Comparison of ENCODE assay signal across 1 cellular context in the genomic region with DNA sequence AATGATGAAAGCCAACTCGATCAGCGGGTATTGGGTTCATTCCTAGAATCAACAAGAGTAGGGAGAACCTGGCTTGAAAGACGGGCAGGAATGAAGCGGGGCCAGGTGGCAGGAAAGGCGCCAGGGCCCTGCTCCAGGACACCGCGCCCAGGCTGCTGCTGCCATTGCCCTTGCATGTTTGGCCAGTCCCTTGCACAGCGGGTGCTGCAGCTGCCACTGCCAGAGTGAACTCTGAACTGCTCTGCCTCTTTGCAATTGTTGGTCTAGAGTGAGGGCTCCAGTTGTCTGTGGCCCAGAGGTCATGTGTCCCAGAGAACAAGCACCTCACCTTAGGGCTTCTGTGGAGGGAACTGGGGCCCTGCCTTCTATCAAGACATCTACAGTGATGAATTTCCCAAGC.
A peak's percentile ranks its signal among the peaks of the same experiment; 100 is the strongest.
TF ChIP-seq lines count a peak whose summit lies in the region.

No MANE protein-coding gene starts in this region.

TF ChIP-seq in HepG2, 621 proteins besides CTCF, POLR2A, EP300 and RAD21 (continued from another document and continues in another):
- TF ChIP-seq MLXIP (CRISPR knock-in tag; IDR thresholded peaks at IDR 0.05; ENCODE audit: borderline replicate concordance) (no peak), KMT2A (CRISPR knock-in tag; IDR thresholded peaks at IDR 0.05) (no peak), PCBP1 (IDR thresholded peaks at IDR 0.05; ENCODE audit: borderline replicate concordance, low read depth, low read length) (no peak), TBX3 (IDR thresholded peaks at IDR 0.05; ENCODE audit: borderline replicate concordance) (no peak), ZNF33A (CRISPR knock-in tag; IDR thresholded peaks at IDR 0.05; ENCODE audit: borderline replicate concordance) (no peak), ZSCAN5A (CRISPR knock-in tag; IDR thresholded peaks at IDR 0.05; ENCODE audit: borderline replicate concordance) (peak; percentile 39; the same call in 1 of the 2 replicates), SYNCRIP (IDR thresholded peaks at IDR 0.05; ENCODE audit: insufficient read depth, low read depth, low read length) (no peak), ZNF275 (CRISPR knock-in tag; IDR thresholded peaks at IDR 0.05; ENCODE audit: borderline replicate concordance) (no peak), TEAD2 (CRISPR knock-in tag; IDR thresholded peaks at IDR 0.05) (no peak), WIZ (CRISPR knock-in tag; IDR thresholded peaks at IDR 0.05) (no peak), NFE2 (CRISPR knock-in tag; IDR thresholded peaks at IDR 0.05) (no peak), DMTF1 (CRISPR knock-in tag; IDR thresholded peaks at IDR 0.05) (no peak), ZBTB21 (CRISPR knock-in tag; IDR thresholded peaks at IDR 0.05) (no peak), SP4 (CRISPR knock-in tag; IDR thresholded peaks at IDR 0.05) (no peak), ZNF121 (CRISPR knock-in tag; IDR thresholded peaks at IDR 0.05) (0 out of 2 replicates have a peak, but pooled peaks have one; percentile 46), HOXA5 (CRISPR knock-in tag; IDR thresholded peaks at IDR 0.05) (no peak), MIER3 (CRISPR knock-in tag; IDR thresholded peaks at IDR 0.05; ENCODE audit: borderline replicate concordance) (peak; percentile 51; the same call in 1 of the 2 replicates), MTF1 (CRISPR knock-in tag; IDR thresholded peaks at IDR 0.05) (no peak), ZNF550 (CRISPR knock-in tag; IDR thresholded peaks at IDR 0.05; ENCODE audit: borderline replicate concordance) (no peak), ZNF20 (CRISPR knock-in tag; IDR thresholded peaks at IDR 0.05) (no peak), MATR3 (CRISPR knock-in tag; IDR thresholded peaks at IDR 0.05) (no peak), ZMAT5 (CRISPR knock-in tag; IDR thresholded peaks at IDR 0.05; ENCODE audit: borderline replicate concordance, low read depth) (no peak), ZFP36L2 (CRISPR knock-in tag; IDR thresholded peaks at IDR 0.05) (no peak), ZNF780A (CRISPR knock-in tag; IDR thresholded peaks at IDR 0.05) (no peak), ZBTB7B (CRISPR knock-in tag; IDR thresholded peaks at IDR 0.05) (peak; percentile 32; the same call in 1 of the 2 replicates), ZBTB3 (CRISPR knock-in tag; IDR thresholded peaks at IDR 0.05; ENCODE audit: borderline replicate concordance, low read depth) (no peak), ETV6 (CRISPR knock-in tag; conservative IDR thresholded peaks at IDR 0.05) (no peak), RBM22 (optimal IDR thresholded peaks at IDR 0.05; ENCODE audit: low read length) (no peak), DPF2 (CRISPR knock-in tag; IDR thresholded peaks at IDR 0.05; ENCODE audit: borderline replicate concordance, low read depth) (no peak), ZNF430 (CRISPR knock-in tag; IDR thresholded peaks at IDR 0.05) (no peak), ZNF580 (CRISPR knock-in tag; IDR thresholded peaks at IDR 0.05; ENCODE audit: borderline replicate concordance, low read depth) (peak; percentile 61; the same call in 1 of the 2 replicates)
- TF ChIP-seq, protein P1, sequence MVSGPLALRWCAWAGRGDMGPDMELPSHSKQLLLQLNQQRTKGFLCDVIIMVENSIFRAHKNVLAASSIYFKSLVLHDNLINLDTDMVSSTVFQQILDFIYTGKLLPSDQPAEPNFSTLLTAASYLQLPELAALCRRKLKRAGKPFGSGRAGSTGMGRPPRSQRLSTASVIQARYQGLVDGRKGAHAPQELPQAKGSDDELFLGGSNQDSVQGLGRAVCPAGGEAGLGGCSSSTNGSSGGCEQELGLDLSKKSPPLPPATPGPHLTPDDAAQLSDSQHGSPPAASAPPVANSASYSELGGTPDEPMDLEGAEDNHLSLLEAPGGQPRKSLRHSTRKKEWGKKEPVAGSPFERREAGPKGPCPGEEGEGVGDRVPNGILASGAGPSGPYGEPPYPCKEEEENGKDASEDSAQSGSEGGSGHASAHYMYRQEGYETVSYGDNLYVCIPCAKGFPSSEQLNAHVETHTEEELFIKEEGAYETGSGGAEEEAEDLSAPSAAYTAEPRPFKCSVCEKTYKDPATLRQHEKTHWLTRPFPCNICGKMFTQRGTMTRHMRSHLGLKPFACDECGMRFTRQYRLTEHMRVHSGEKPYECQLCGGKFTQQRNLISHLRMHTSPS (CRISPR knock-in tag; IDR thresholded peaks at IDR 0.05; ENCODE audit: low read depth), result peak; percentile 85
- TF ChIP-seq, protein P2, sequence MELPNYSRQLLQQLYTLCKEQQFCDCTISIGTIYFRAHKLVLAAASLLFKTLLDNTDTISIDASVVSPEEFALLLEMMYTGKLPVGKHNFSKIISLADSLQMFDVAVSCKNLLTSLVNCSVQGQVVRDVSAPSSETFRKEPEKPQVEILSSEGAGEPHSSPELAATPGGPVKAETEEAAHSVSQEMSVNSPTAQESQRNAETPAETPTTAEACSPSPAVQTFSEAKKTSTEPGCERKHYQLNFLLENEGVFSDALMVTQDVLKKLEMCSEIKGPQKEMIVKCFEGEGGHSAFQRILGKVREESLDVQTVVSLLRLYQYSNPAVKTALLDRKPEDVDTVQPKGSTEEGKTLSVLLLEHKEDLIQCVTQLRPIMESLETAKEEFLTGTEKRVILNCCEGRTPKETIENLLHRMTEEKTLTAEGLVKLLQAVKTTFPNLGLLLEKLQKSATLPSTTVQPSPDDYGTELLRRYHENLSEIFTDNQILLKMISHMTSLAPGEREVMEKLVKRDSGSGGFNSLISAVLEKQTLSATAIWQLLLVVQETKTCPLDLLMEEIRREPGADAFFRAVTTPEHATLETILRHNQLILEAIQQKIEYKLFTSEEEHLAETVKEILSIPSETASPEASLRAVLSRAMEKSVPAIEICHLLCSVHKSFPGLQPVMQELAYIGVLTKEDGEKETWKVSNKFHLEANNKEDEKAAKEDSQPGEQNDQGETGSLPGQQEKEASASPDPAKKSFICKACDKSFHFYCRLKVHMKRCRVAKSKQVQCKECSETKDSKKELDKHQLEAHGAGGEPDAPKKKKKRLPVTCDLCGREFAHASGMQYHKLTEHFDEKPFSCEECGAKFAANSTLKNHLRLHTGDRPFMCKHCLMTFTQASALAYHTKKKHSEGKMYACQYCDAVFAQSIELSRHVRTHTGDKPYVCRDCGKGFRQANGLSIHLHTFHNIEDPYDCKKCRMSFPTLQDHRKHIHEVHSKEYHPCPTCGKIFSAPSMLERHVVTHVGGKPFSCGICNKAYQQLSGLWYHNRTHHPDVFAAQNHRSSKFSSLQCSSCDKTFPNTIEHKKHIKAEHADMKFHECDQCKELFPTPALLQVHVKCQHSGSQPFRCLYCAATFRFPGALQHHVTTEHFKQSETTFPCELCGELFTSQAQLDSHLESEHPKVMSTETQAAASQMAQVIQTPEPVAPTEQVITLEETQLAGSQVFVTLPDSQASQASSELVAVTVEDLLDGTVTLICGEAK (IDR thresholded peaks at IDR 0.05), result no peak
- TF ChIP-seq, protein P2 (CRISPR knock-in tag; IDR thresholded peaks at IDR 0.05), result peak; percentile 58; the same call in 1 of the 2 replicates
